ENCODE assay signal across 20 cellular contexts in the genomic region with DNA sequence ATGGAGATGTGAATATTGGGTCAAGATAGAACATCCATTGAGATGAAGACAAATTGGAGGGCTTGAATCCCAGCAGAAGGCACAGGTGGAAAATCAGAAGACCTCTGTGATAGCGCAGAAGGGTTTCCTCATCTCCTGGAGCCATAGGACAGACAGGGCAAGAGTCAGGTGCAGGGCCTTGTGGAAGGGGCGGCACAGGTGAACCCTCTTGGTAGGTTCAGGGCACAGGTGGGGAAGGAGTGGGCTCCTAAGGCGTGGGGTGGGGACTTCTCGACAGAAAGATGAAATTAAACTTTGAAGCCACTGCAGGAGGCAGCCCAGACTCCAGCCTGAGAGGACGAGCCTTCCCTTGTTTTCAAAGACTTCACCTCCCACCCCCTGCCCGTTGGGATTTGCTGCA. TPM values are rescaled to one million over a fixed set of nuclear protein-coding genes. Genes with fewer than 3 reads are reported as not detected.
"Had no signal": no experiment of that assay in that cellular context is flagged by ENCODE, and none has a peak within 500 bp of the region (broad histone marks: within the 10 kb centered on the region; RNA-seq: fewer than 3 reads in every experiment).

No MANE protein-coding gene starts in this region.

- H3K36me3 ChIP-seq: colonic mucosa, lower lobe of right lung, ovary, thyroid gland had no signal

- H3K4me3 ChIP-seq: colonic mucosa, lower lobe of right lung, ovary, smooth muscle cell, thyroid gland had no signal

- H3K9me3 Mint-ChIP-seq: effector memory CD8-positive, alpha-beta T cell had no signal

- H3K27me3 ChIP-seq: ovary, thyroid gland had no signal

- DNase-seq: effector memory CD8-positive, alpha-beta T cell; left ventricle myocardium superior; lower lobe of right lung; naive thymus-derived CD8-positive, alpha-beta T cell; nephron progenitor cell; nucleus accumbens; retina; stimulated activated CD4-positive, alpha-beta T cell treated with anti-CD3 and anti-CD28 coated beads, Interleukin-12 subunit alpha, Interleukin-12 subunit beta, amount 100 ng/mL, for 4 hours; stimulated activated CD4-positive, alpha-beta T cell treated with anti-CD3 and anti-CD28 coated beads, Interleukin-1b, Interleukin-23, amount 100 ng/mL, for 48 hours; stimulated activated CD4-positive, alpha-beta T cell treated with anti-CD3 and anti-CD28 coated beads, Interleukin-4, amount 100 ng/mL, for 1 hour; stimulated activated CD8-positive, alpha-beta memory T cell treated with anti-CD3 and anti-CD28 coated beads, Interleukin-4, amount 100 ng/mL, for 48 hours; stimulated activated naive CD4-positive, alpha-beta T cell; stimulated activated naive CD8-positive, alpha-beta T cell treated with anti-CD3 and anti-CD28 coated beads, Interleukin-15, amount 100 ng/mL, for 72 hours; thyroid gland; trophoblast cell had no signal

- H3K27ac Mint-ChIP-seq: effector memory CD8-positive, alpha-beta T cell; nephron progenitor cell; stimulated activated naive CD8-positive, alpha-beta T cell treated with anti-CD3 and anti-CD28 coated beads, Interleukin-15, amount 100 ng/mL, for 72 hours had no signal

- H3K9me3 ChIP-seq: colonic mucosa, lower lobe of right lung, ovary, thyroid gland had no signal

- H3K4me3 Mint-ChIP-seq: effector memory CD8-positive, alpha-beta T cell; naive thymus-derived CD8-positive, alpha-beta T cell; nephron progenitor cell; stimulated activated naive CD8-positive, alpha-beta T cell treated with anti-CD3 and anti-CD28 coated beads, Interleukin-15, amount 100 ng/mL, for 72 hours had no signal

- H3K4me1 ChIP-seq: colonic mucosa, thyroid gland had no signal

- ATAC-seq: effector memory CD8-positive, alpha-beta T cell; left ventricle myocardium superior; lower lobe of right lung; naive thymus-derived CD8-positive, alpha-beta T cell; sciatic nerve; stimulated activated naive CD8-positive, alpha-beta T cell treated with anti-CD3 and anti-CD28 coated beads, Interleukin-15, amount 100 ng/mL, for 72 hours had no signal

- H3K27ac ChIP-seq: colonic mucosa, lower lobe of right lung, ovary, thyroid gland had no signal

RNA-seq across cellular contexts. Expression of gene MSANTD1, which starts 34.5 kb away (rescaled TPM):
- polyA plus RNA-seq: keratinocyte had no signal
